In genomic region chr2:223815186-223815883, GRCh38 we compare ENCODE assay signal across 8 cellular contexts. TPM values are rescaled to one million over a fixed set of nuclear protein-coding genes. Genes with fewer than 3 reads are reported as not detected.
DNase-seq lines count a peak whose midpoint lies in the region; ATAC-seq and TF ChIP-seq lines count a peak whose summit lies in the region.

No MANE protein-coding gene starts in this region.

- intact Hi-C loops in sigmoid colon (cut with DNase I): no loop called here

- H3K4me3 Mint-ChIP-seq in naive B cell: peak overlapping the region in 1 of 8 donors; percentile 52

- no peaks in the 10 kb centered on the region for H3K36me3 ChIP-seq in sigmoid colon

- peaks cover 21 to 49% (median 44%) of the 10 kb centered on the region in 3 donors for H3K4me1 Mint-ChIP-seq in naive B cell

- no peak overlapping the region for H3K4me3 ChIP-seq in sigmoid colon

- WGBS in sigmoid colon, 2 donors: 87 to 88% methylated on average over 3 of the region's 3 CpGs

- H3K27ac ChIP-seq in sigmoid colon: no peak overlapping the region

- ATAC-seq in naive B cell (ENCODE audit: low read depth in 2 of 2): no peak

- H3K27me3 ChIP-seq in sigmoid colon: no peaks in the 10 kb centered on the region

- H3K4me1 ChIP-seq in sigmoid colon: peaks cover 0 to 5% (median 0%) of the 10 kb centered on the region in 4 donors

- TF ChIP-seq CTCF in sigmoid colon (IDR thresholded peaks at IDR 0.05): no peak

- H3K9me3 Mint-ChIP-seq in naive B cell: no peaks in the 10 kb centered on the region

- no peak for TF ChIP-seq POLR2A in sigmoid colon (IDR thresholded peaks at IDR 0.05)

- H3K27ac Mint-ChIP-seq in naive B cell: peak overlapping the region in 4 of 6 donors; percentile 6 to 77 (median 40)

- no peak for TF ChIP-seq EP300 in sigmoid colon (IDR thresholded peaks at IDR 0.05)

- no peaks in the 10 kb centered on the region for H3K9me3 ChIP-seq in sigmoid colon

- no peaks in the 10 kb centered on the region for H3K36me3 Mint-ChIP-seq in naive B cell

- peak; percentile 38 for DNase-seq in DMS 273 treated with DMSO at 0.1 percent for 48 hours (lab: John Stamatoyannopoulos, UW)
- DNase-seq in LHCN-M2 (ENCODE audit: low read depth): peak; percentile 96
- peak; percentile 98 for DNase-seq in astrocyte of the hippocampus (ENCODE audit: low read depth, low spot score)
- no peak for DNase-seq in naive B cell
- DNase-seq in NAMALWA (ENCODE audit: low spot score): no peak
- no peak for DNase-seq in stimulated activated CD4-positive, alpha-beta T cell treated with anti-CD3 and anti-CD28 coated beads, Interleukin-1b, Interleukin-23, amount 100 ng/mL, for 48 hours
- no peak for DNase-seq in NK-92 treated with Interleukin-12 subunit alpha and Interleukin-12 subunit beta, amount 100 ng/mL, for 24 hours (lab: John Stamatoyannopoulos, UW)
- no peak for DNase-seq in sigmoid colon

- H3K27me3 Mint-ChIP-seq in naive B cell: no peaks in the 10 kb centered on the region

RNA-seq across cellular contexts. Expression of gene AP1S3, which starts 22.0 kb away (rescaled TPM):
- total RNA-seq in LHCN-M2 (2014; rRNA removed): 1.7 and 1.8 TPM in 2 replicates
- 1.8 TPM for polyA plus RNA-seq in LHCN-M2 (2012)
- polyA plus RNA-seq in naive B cell (ENCODE audit: low read depth in 6 of 6): 10 to 100 TPM in 3 of 6 donors, 1 to 10 TPM in 3; 7.6 to 17.5 (median 12.2) TPM
- under 1 TPM in 2 of 4 donors, not detected in 2; 0.14 to 0.99 TPM for total RNA-seq in sigmoid colon
- 1 to 10 TPM; 3.0 to 7.2 (median 4.0) TPM for polyA plus RNA-seq in sigmoid colon

Comparison
In these comparisons a context has a peak if more than half of its experiments do, and no peak if none do; other contexts are left out.
1. DNase-seq: peak in DMS 273 treated with DMSO at 0.1 percent for 48 hours (single experiment), LHCN-M2 (single experiment) and astrocyte of the hippocampus (single experiment); none in naive B cell (single experiment), NAMALWA (single experiment), stimulated activated CD4-positive, alpha-beta T cell treated with anti-CD3 and anti-CD28 coated beads, Interleukin-1b, Interleukin-23, amount 100 ng/mL, for 48 hours (single experiment), NK-92 treated with Interleukin-12 subunit alpha and Interleukin-12 subunit beta, amount 100 ng/mL, for 24 hours (single experiment) and sigmoid colon (single experiment).